In genomic region chr12:4648499-4649357, GRCh38 we compare ENCODE assay signal across 8 cellular contexts. TPM values are rescaled to one million over a fixed set of nuclear protein-coding genes. Genes with fewer than 3 reads are reported as not detected.
DNase-seq lines count a peak whose midpoint lies in the region; ATAC-seq and FAIRE-seq lines count a peak whose summit lies in the region.

Gene AKAP3, minus strand, starts transcription at chr12:4649051. Its CDS starts 10,855 bp downstream, at chr12:4638196.
Gene NDUFA9, plus strand, starts transcription at chr12:4649114. Its CDS starts 13 bp downstream, at chr12:4649127.

- ATAC-seq in GM18909 (IDR thresholded peaks at IDR 0.05; ENCODE audit: poor library complexity, unreplicated experiment) (peak; percentile 89), HG03280 (IDR thresholded peaks at IDR 0.05; ENCODE audit: unreplicated experiment) (peak; percentile 89)
- peak; percentile 95 for ATAC-seq in activated CD4-positive, alpha-beta T cell treated with anti-CD3 and anti-CD28 coated beads for 36 hours

- CTCF ChIA-PET in activated CD4-positive, alpha-beta T cell treated with anti-CD3 and anti-CD28 coated beads for 36 hours (lab: Charles Lee), result interaction anchor here (0.6 to 2.7 kb wide), 7 partner anchors 11 to 1513 kb away, joined by 3 to 19 read pairs (median 3); no protein-coding TSS in a partner anchor

- DNase-seq in AG08396 (ENCODE audit: low spot score) (peak; percentile 81), NCI-H446 (lab: John Stamatoyannopoulos, UW) (peak; percentile 75 to 85), kidney tubule cell (ENCODE audit: low spot score) (peak; percentile 91)
- DNase-seq in activated CD4-positive, alpha-beta T cell treated with anti-CD3 and anti-CD28 coated beads for 36 hours, result peak; percentile 90
- peak; percentile 40 to 53 for DNase-seq in stimulated activated CD4-positive, alpha-beta T cell treated with anti-CD3 and anti-CD28 coated beads, Interleukin-1b, Interleukin-23, amount 100 ng/mL, for 1 hour (ENCODE audit: low read depth in 2 of 2)

- no peaks in the 10 kb centered on the region for H3K27me3 Mint-ChIP-seq in activated CD4-positive, alpha-beta T cell treated with anti-CD3 and anti-CD28 coated beads for 36 hours

- H3K9me3 Mint-ChIP-seq in activated CD4-positive, alpha-beta T cell treated with anti-CD3 and anti-CD28 coated beads for 36 hours (ENCODE audit: low read depth), result no peaks in the 10 kb centered on the region

- H3K36me3 Mint-ChIP-seq in activated CD4-positive, alpha-beta T cell treated with anti-CD3 and anti-CD28 coated beads for 36 hours (ENCODE audit: low read depth), result peaks cover 2% of the 10 kb centered on the region

- H3K4me1 Mint-ChIP-seq in activated CD4-positive, alpha-beta T cell treated with anti-CD3 and anti-CD28 coated beads for 36 hours, result peaks cover 48% of the 10 kb centered on the region

- H3K4me3 Mint-ChIP-seq in activated CD4-positive, alpha-beta T cell treated with anti-CD3 and anti-CD28 coated beads for 36 hours, result peak within 1 kb of the TSS; percentile 98

- POLR2A ChIA-PET in activated CD4-positive, alpha-beta T cell treated with anti-CD3 and anti-CD28 coated beads for 36 hours (lab: Charles Lee), result interaction anchor here (1.2 to 1.6 kb wide), 2 partner anchors 44 to 111 kb away, joined by 6 to 9 read pairs; a partner anchor contains a TSS

- peak within 1 kb of the TSS; percentile 91 for H3K27ac Mint-ChIP-seq in activated CD4-positive, alpha-beta T cell treated with anti-CD3 and anti-CD28 coated beads for 36 hours

- FAIRE-seq in colon (lab: Jason Lieb, UNC), result peak; percentile 77

- intact Hi-C loops in activated CD4-positive, alpha-beta T cell treated with anti-CD3 and anti-CD28 coated beads for 36 hours (cut with DNase I, micrococcal nuclease), result loop anchor here (1.0 to 10.0 kb wide), 7 partner anchors 44 to 1694 kb away; partner anchors contain the start of genes PARP11 (in 1 of the 2), RAD51AP1 (in 1 of the 2), TIGAR (in 1 of the 2) and TNFRSF1A (in 1 of the 2)

RNA-seq across cellular contexts. Expression of gene AKAP3, which starts in this region (rescaled TPM):
- 1 to 10 TPM; 1.3 to 2.8 TPM for total RNA-seq in activated CD4-positive, alpha-beta T cell treated with anti-CD3 and anti-CD28 coated beads for 36 hours

RNA-seq across cellular contexts. Expression of gene NDUFA9, which starts in this region (rescaled TPM):
- 100 to 1,000 TPM in 1 of 2 experiments, 10 to 100 TPM in 1; 93.3 to 132 TPM for total RNA-seq in activated CD4-positive, alpha-beta T cell treated with anti-CD3 and anti-CD28 coated beads for 36 hours

Comparison
In these comparisons a context has a peak if more than half of its experiments do, and no peak if none do; other contexts are left out.
1. Peak in every context shown above with its lines: DNase-seq and ATAC-seq.